Comparison of ENCODE assay signal across 23 cellular contexts in the genomic region with DNA sequence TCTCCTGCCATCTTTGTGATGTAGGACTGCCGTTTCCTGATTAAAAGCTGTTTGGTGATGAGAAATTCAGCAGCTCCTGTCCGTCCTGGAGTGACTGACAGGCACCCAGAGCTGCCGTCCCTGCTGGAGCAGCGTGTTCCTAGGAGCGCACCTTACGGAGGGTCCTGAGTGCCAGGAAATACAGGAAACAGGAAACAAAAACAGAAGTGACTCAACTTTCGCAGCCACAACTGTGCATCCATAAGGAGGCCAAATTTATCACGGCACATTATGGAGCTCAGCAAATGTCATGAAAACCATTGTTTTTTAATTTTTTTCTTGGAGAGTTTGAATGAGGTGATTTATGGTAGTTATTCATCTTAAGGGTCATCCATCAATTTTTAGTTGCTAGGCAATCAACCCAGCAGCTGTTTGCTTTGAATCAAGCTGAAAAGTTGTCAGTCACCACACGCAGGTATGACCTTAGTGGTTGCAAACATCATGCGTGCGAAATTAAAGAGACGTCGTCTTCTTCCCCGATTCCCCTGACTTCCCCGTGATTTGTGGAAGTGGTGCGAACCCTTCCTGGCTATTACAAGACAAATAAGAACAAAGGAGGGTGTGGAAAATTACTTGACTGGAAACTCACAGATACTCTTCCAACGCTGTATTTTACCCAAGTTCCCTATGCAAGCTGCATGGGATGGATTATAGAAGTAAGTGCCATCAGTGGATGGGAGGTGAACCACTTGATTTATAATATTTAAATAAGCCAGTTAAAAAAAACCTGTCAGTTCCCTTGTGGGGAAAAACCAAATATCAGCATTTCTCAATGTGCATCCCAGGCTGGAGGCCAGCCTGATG. TPM values are rescaled to one million over a fixed set of nuclear protein-coding genes. Genes with fewer than 3 reads are reported as not detected.
DNase-seq lines count a peak whose midpoint lies in the region; ATAC-seq and TF ChIP-seq lines count a peak whose summit lies in the region.
"Had no signal": no experiment of that assay in that cellular context is flagged by ENCODE, and none has a peak within 500 bp of the region (broad histone marks: within the 10 kb centered on the region; RNA-seq: fewer than 3 reads in every experiment).

No MANE protein-coding gene starts in this region.

- no peak for TF ChIP-seq CTCF in heart left ventricle (IDR thresholded peaks at IDR 0.05)
- no peak for TF ChIP-seq CTCF in breast epithelium (IDR thresholded peaks at IDR 0.05)

- peak overlapping the region; percentile 31 for H3K27ac Mint-ChIP-seq in activated naive CD8-positive, alpha-beta T cell treated with anti-CD3 and anti-CD28 coated beads for 36 hours
- H3K27ac Mint-ChIP-seq: activated B cell treated with CpG ODN at 0.5 μM for 24 hours, naive B cell had no signal

- H3K36me3 Mint-ChIP-seq in activated naive CD8-positive, alpha-beta T cell treated with anti-CD3 and anti-CD28 coated beads for 36 hours, result peaks cover 18% of the 10 kb centered on the region

- ATAC-seq in heart left ventricle, result peak in 2 of 4 donors; percentile 48 to 76
- ATAC-seq in Right ventricle myocardium superior (ENCODE audit: poor library complexity), result no peak

- H3K4me3 Mint-ChIP-seq in activated naive CD8-positive, alpha-beta T cell treated with anti-CD3 and anti-CD28 coated beads for 36 hours, result no peak overlapping the region
- H3K4me3 Mint-ChIP-seq: activated B cell treated with CpG ODN at 0.5 μM for 24 hours, naive B cell had no signal

- H3K27me3 Mint-ChIP-seq in activated naive CD8-positive, alpha-beta T cell treated with anti-CD3 and anti-CD28 coated beads for 36 hours, result no peaks in the 10 kb centered on the region
- H3K27me3 Mint-ChIP-seq: activated B cell treated with CpG ODN at 0.5 μM for 24 hours had no signal

- H3K27me3 ChIP-seq in heart left ventricle (no peaks in the 10 kb centered on the region), subcutaneous abdominal adipose tissue (ENCODE audit: control insufficient read depth in 5 of 5, insufficient read depth in 4 of 5, low read length in 5 of 5) (no peaks in the 10 kb centered on the region), breast epithelium (no peaks in the 10 kb centered on the region)
- H3K27me3 ChIP-seq: right lobe of liver had no signal

- no peak overlapping the region for H3K9ac ChIP-seq in subcutaneous abdominal adipose tissue (ENCODE audit: low read length in 5 of 5)

- H3K9me3 ChIP-seq in heart left ventricle (no peaks in the 10 kb centered on the region), subcutaneous abdominal adipose tissue (ENCODE audit: control insufficient read depth in 5 of 5, low read length in 5 of 5) (no peaks in the 10 kb centered on the region), breast epithelium (no peaks in the 10 kb centered on the region)
- H3K9me3 ChIP-seq: right lobe of liver had no signal

- H3K4me3 ChIP-seq in heart left ventricle, result no peak overlapping the region
- no peak overlapping the region for H3K4me3 ChIP-seq in subcutaneous abdominal adipose tissue (ENCODE audit: low read depth in 1 of 5, low read length in 5 of 5)
- no peak overlapping the region for H3K4me3 ChIP-seq in breast epithelium
- H3K4me3 ChIP-seq: right lobe of liver, SK-N-MC had no signal

- H3K4me1 ChIP-seq in heart left ventricle, result peaks cover 0 to 54% (median 42%) of the 10 kb centered on the region in 12 donors
- peaks cover 2 to 48% (median 27%) of the 10 kb centered on the region in 5 donors for H3K4me1 ChIP-seq in subcutaneous abdominal adipose tissue (ENCODE audit: control insufficient read depth in 5 of 5, insufficient read depth in 5 of 5, low read length in 5 of 5)
- H3K4me1 ChIP-seq in breast epithelium, result no peaks in the 10 kb centered on the region

- TF ChIP-seq POLR2A in heart left ventricle (IDR thresholded peaks at IDR 0.05) (no peak), breast epithelium (IDR thresholded peaks at IDR 0.05) (no peak)

- intact Hi-C loops in heart left ventricle (cut with DNase I) (no loop called here), Right ventricle myocardium superior (cut with DNase I) (no loop called here), breast epithelium (cut with DNase I; ENCODE audit: low total_unique reads) (no loop called here)

- peaks cover 0 to 3% (median 0%) of the 10 kb centered on the region in 9 donors for H3K36me3 ChIP-seq in heart left ventricle
- H3K36me3 ChIP-seq in subcutaneous abdominal adipose tissue (ENCODE audit: control insufficient read depth in 5 of 5, insufficient read depth in 5 of 5, low read length in 5 of 5), result no peaks in the 10 kb centered on the region
- H3K36me3 ChIP-seq in breast epithelium, result no peaks in the 10 kb centered on the region
- H3K36me3 ChIP-seq: right lobe of liver had no signal

- H3K4me1 Mint-ChIP-seq in activated naive CD8-positive, alpha-beta T cell treated with anti-CD3 and anti-CD28 coated beads for 36 hours, result peaks cover 47% of the 10 kb centered on the region

- no peaks in the 10 kb centered on the region for H3K9me3 Mint-ChIP-seq in activated naive CD8-positive, alpha-beta T cell treated with anti-CD3 and anti-CD28 coated beads for 36 hours
- H3K9me3 Mint-ChIP-seq: activated B cell treated with CpG ODN at 0.5 μM for 24 hours had no signal

- H3K27ac ChIP-seq in heart left ventricle (peak overlapping the region in 11 of 12 donors; percentile 25 to 77 (median 41)), subcutaneous abdominal adipose tissue (ENCODE audit: low read depth, low read length) (peak overlapping the region; percentile 8), breast epithelium (peak overlapping the region in 1 of 2 donors; percentile 33)
- H3K27ac ChIP-seq: C4-2B, SK-N-MC had no signal

- 62 to 76% (median 70%) methylated on average over 17 of the region's 17 CpGs for WGBS in heart left ventricle, 4 donors

- DNase-seq in heart left ventricle (no peak), Right ventricle myocardium superior (no peak), glomerular endothelial cell (ENCODE audit: extremely low read depth, low read depth, low spot score) (peak; percentile 71), GOT3 (lab: John Stamatoyannopoulos, UW) (no peak), breast epithelium (ENCODE audit: low spot score in 2 of 2) (no peak), DMS114 treated with DMSO at 0.1 percent for 48 hours (lab: John Stamatoyannopoulos, UW; ENCODE audit: unreplicated experiment) (no peak)
- DNase-seq in activated naive CD8-positive, alpha-beta T cell treated with anti-CD3 and anti-CD28 coated beads for 36 hours, result no peak
- DNase-seq: activated B cell treated with CpG ODN at 0.5 μM for 24 hours; activated CD4-positive, alpha-beta T cell treated with anti-CD3 and anti-CD28 coated beads, Interleukin-2, amount 50 U/mL, for 4 hours; activated CD8-positive, alpha-beta memory T cell treated with anti-CD3 and anti-CD28 coated beads, Interleukin-2, amount 50 U/mL, for 48 hours; activated effector memory CD4-positive, alpha-beta T cell treated with Interleukin-2 at 50 U/mL for 16 hours; central memory CD4-positive, alpha-beta T cell; HCEC 1CT; mesendoderm; naive B cell; NCI-H146; NCI-H2171; NCI-H524 treated with DMSO at 0.1 percent for 48 hours; right lobe of liver; stimulated activated CD4-positive, alpha-beta T cell treated with anti-CD3 and anti-CD28 coated beads, Interleukin-15, amount 100 ng/mL, for 24 hours had no signal

RNA-seq across cellular contexts. Expression of a gene that starts 19.8 kb away (rescaled TPM):
- 10 to 100 TPM; 14.7 to 27.9 (median 19.5) TPM for total RNA-seq in heart left ventricle
- 1 to 10 TPM; 7.5 to 8.8 TPM for polyA plus RNA-seq in heart left ventricle
- 24.0 TPM for total RNA-seq in Right ventricle myocardium superior
- 10 to 100 TPM; 11.2 to 11.4 TPM for total RNA-seq in activated naive CD8-positive, alpha-beta T cell treated with anti-CD3 and anti-CD28 coated beads for 36 hours
- 29.4 and 33.5 TPM in 2 replicates for total RNA-seq in glomerular endothelial cell
- total RNA-seq in breast epithelium, result 10 to 100 TPM; 12.3 to 18.3 (median 16.4) TPM

RNA-seq across cellular contexts. Expression of a gene that starts 21.5 kb away (rescaled TPM):
- total RNA-seq in heart left ventricle (10 to 100 TPM; 35.3 to 58.2 (median 49.4) TPM), Right ventricle myocardium superior (81.5 TPM), glomerular endothelial cell (24.3 and 27.0 TPM in 2 replicates), breast epithelium (10 to 100 TPM; 21.3 to 32.9 (median 22.9) TPM)
- 10 to 100 TPM; 13.6 to 33.4 TPM for polyA plus RNA-seq in heart left ventricle
- total RNA-seq in activated naive CD8-positive, alpha-beta T cell treated with anti-CD3 and anti-CD28 coated beads for 36 hours, result 10 to 100 TPM; 20.2 to 23.2 TPM
